In genomic region chr20:61661583-61661982, GRCh38 we compare ENCODE assay signal across 32 cellular contexts.
"Had no signal": no experiment of that assay in that cellular context is flagged by ENCODE, and none has a peak within 500 bp of the region (broad histone marks: within the 10 kb centered on the region; RNA-seq: fewer than 3 reads in every experiment).

No MANE protein-coding gene starts in this region.

- H3K4me1 ChIP-seq: parathyroid adenoma, psoas muscle, testis, tibial artery, transverse colon, upper lobe of right lung, uterus had no signal

- H3K9me3 ChIP-seq: neutrophil, ovary, psoas muscle, suprapubic skin, testis, tibial artery, transverse colon, upper lobe of right lung, uterus had no signal

- H2AFZ ChIP-seq: parathyroid adenoma had no signal

- H3K27ac Mint-ChIP-seq: natural killer cell treated with Interleukin-12 subunit alpha and Interleukin-12 subunit beta and Interleukin-15 and Interleukin-18, amount 100 ng/mL, for 72 hours; nephron progenitor cell; progenitor cell of endocrine pancreas; stimulated activated memory B cell treated with anti-CD40 and anti-IgM and Interleukin-4, amounts not matched to agents 10 μg/mL and 1 μg/mL and 100 μg/mL, for 72 hours; stimulated activated naive CD8-positive, alpha-beta T cell treated with anti-CD3 and anti-CD28 coated beads, Interleukin-15, amount 100 ng/mL, for 72 hours; type B pancreatic cell had no signal

- H3K27me3 Mint-ChIP-seq: naive thymus-derived CD8-positive, alpha-beta T cell; natural killer cell treated with Interleukin-12 subunit alpha and Interleukin-12 subunit beta and Interleukin-15 and Interleukin-18, amount 100 ng/mL, for 72 hours; stimulated activated naive CD8-positive, alpha-beta T cell treated with anti-CD3 and anti-CD28 coated beads, Interleukin-15, amount 100 ng/mL, for 72 hours had no signal

- H3K36me3 Mint-ChIP-seq: naive thymus-derived CD8-positive, alpha-beta T cell; natural killer cell treated with Interleukin-12 subunit alpha and Interleukin-12 subunit beta and Interleukin-15 and Interleukin-18, amount 100 ng/mL, for 72 hours; stimulated activated memory B cell treated with anti-CD40 and anti-IgM and Interleukin-4, amounts not matched to agents 10 μg/mL and 1 μg/mL and 100 μg/mL, for 72 hours; type B pancreatic cell had no signal

- ATAC-seq: naive thymus-derived CD8-positive, alpha-beta T cell; natural killer cell treated with Interleukin-12 subunit alpha and Interleukin-12 subunit beta and Interleukin-15 and Interleukin-18, amount 100 ng/mL, for 72 hours; psoas muscle; right cardiac atrium; sciatic nerve; stimulated activated memory B cell treated with anti-CD40 and anti-IgM and Interleukin-4, amounts not matched to agents 10 μg/mL and 1 μg/mL and 100 μg/mL, for 72 hours; stimulated activated naive CD8-positive, alpha-beta T cell treated with anti-CD3 and anti-CD28 coated beads, Interleukin-15, amount 100 ng/mL, for 72 hours; stimulated activated naive CD8-positive, alpha-beta T cell treated with anti-CD3 and anti-CD28 coated beads, Interleukin-15, Interleukin-2, amounts not matched to agents 100 U/mL and 50 U/mL, for 24 hours; upper lobe of right lung had no signal

- H3K79me2 ChIP-seq: parathyroid adenoma had no signal

- H3K4me3 ChIP-seq: ovary, psoas muscle, skin epidermis, smooth muscle cell, spleen, suprapubic skin, testis, tibial artery, transverse colon, upper lobe of right lung, uterus had no signal

- H3K9me3 Mint-ChIP-seq: naive thymus-derived CD8-positive, alpha-beta T cell; natural killer cell treated with Interleukin-12 subunit alpha and Interleukin-12 subunit beta and Interleukin-15 and Interleukin-18, amount 100 ng/mL, for 72 hours; nephron progenitor cell; neural crest cell; stimulated activated memory B cell treated with anti-CD40 and anti-IgM and Interleukin-4, amounts not matched to agents 10 μg/mL and 1 μg/mL and 100 μg/mL, for 72 hours; stimulated activated naive CD8-positive, alpha-beta T cell treated with anti-CD3 and anti-CD28 coated beads, Interleukin-15, amount 100 ng/mL, for 72 hours; type B pancreatic cell had no signal

- H3K4me3 Mint-ChIP-seq: naive thymus-derived CD8-positive, alpha-beta T cell; natural killer cell treated with Interleukin-12 subunit alpha and Interleukin-12 subunit beta and Interleukin-15 and Interleukin-18, amount 100 ng/mL, for 72 hours; nephron progenitor cell; neural crest cell; stimulated activated memory B cell treated with anti-CD40 and anti-IgM and Interleukin-4, amounts not matched to agents 10 μg/mL and 1 μg/mL and 100 μg/mL, for 72 hours; stimulated activated naive CD8-positive, alpha-beta T cell treated with anti-CD3 and anti-CD28 coated beads, Interleukin-15, amount 100 ng/mL, for 72 hours; type B pancreatic cell had no signal

- H3K4me1 Mint-ChIP-seq: naive thymus-derived CD8-positive, alpha-beta T cell; stimulated activated memory B cell treated with anti-CD40 and anti-IgM and Interleukin-4, amounts not matched to agents 10 μg/mL and 1 μg/mL and 100 μg/mL, for 72 hours; stimulated activated naive CD8-positive, alpha-beta T cell treated with anti-CD3 and anti-CD28 coated beads, Interleukin-15, amount 100 ng/mL, for 72 hours had no signal

- H3K9ac ChIP-seq: parathyroid adenoma had no signal

- H3K27ac ChIP-seq: neutrophil, ovary, parathyroid adenoma, psoas muscle, skin epidermis, spleen, suprapubic skin, testis, tibial artery, transverse colon, upper lobe of right lung, uterus had no signal

- H3K4me2 ChIP-seq: smooth muscle cell had no signal

- DNase-seq: naive thymus-derived CD8-positive, alpha-beta T cell; nephron progenitor cell; nucleus accumbens; ovary; psoas muscle; stimulated activated CD4-positive, alpha-beta T cell treated with anti-CD3 and anti-CD28 coated beads, Interleukin-12 subunit alpha, Interleukin-12 subunit beta, amount 100 ng/mL, for 4 hours; stimulated activated CD4-positive, alpha-beta T cell treated with anti-CD3 and anti-CD28 coated beads, Interleukin-1b, Interleukin-23, amount 100 ng/mL, for 48 hours; stimulated activated CD4-positive, alpha-beta T cell treated with anti-CD3 and anti-CD28 coated beads, Interleukin-4, amount 100 ng/mL, for 1 hour; stimulated activated CD4-positive, alpha-beta T cell treated with anti-CD3 and anti-CD28 coated beads, Interleukin-4, amount 100 ng/mL, for 4 hours; stimulated activated CD8-positive, alpha-beta memory T cell treated with anti-CD3 and anti-CD28 coated beads, Interleukin-4, amount 100 ng/mL, for 48 hours; stimulated activated naive CD4-positive, alpha-beta T cell; stimulated activated naive CD8-positive, alpha-beta T cell treated with anti-CD3 and anti-CD28 coated beads, Interleukin-15, amount 100 ng/mL, for 72 hours; stimulated activated naive CD8-positive, alpha-beta T cell treated with anti-CD3 and anti-CD28 coated beads, Interleukin-15, Interleukin-2, amounts not matched to agents 100 U/mL and 50 U/mL, for 24 hours; substantia nigra; testis; tibial artery; transverse colon; upper lobe of right lung; uterus had no signal

- H3K36me3 ChIP-seq: neutrophil, ovary, spleen, suprapubic skin, tibial artery, transverse colon, upper lobe of right lung, uterus had no signal

- H3K27me3 ChIP-seq: neutrophil, ovary, spleen, testis, transverse colon, uterus had no signal
